1 cellular context compared by ENCODE assay signal in the genomic region with DNA sequence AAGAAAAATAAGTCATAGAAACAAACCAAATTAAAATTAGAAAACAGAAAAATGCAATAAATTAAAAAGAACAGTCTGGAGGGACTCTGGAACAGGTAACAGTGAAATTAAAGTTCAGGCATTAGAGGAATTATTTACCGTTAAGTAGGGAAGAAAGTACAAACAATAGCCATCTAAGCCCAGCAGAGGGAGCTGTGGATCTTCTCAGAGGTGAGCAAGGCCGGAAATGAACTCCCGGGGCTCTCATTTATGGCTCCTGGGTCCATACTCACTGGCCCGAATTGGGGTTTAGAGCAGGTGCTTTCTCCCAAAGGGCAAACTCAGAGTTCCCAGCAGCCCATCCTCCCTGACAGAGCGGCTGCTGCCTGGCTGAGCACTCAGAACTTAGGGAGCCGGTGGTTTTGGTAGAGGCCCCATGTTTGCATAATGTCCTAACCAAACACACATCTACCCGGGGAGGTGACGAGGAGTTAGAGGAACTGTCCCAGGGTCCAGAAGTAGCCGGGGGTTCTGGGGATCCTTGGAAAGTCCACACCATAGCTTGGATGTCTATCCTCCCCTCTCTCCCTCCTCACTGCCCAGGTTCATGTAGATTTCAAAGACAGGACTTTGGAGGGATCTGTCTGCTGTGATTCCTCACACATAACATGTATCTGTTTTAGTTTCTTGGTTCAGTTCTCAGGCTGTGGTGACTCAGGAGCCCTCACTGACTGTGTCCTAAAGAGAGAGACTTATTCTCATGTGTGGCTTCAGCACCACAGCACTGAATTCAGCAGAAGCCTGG.
TF ChIP-seq lines count a peak whose summit lies in the region.

No MANE protein-coding gene starts in this region.

TF ChIP-seq in K562, 482 proteins besides CTCF, POLR2A, EP300 and RAD21 (continued from another document and continues in another):
- TF ChIP-seq, protein P1, sequence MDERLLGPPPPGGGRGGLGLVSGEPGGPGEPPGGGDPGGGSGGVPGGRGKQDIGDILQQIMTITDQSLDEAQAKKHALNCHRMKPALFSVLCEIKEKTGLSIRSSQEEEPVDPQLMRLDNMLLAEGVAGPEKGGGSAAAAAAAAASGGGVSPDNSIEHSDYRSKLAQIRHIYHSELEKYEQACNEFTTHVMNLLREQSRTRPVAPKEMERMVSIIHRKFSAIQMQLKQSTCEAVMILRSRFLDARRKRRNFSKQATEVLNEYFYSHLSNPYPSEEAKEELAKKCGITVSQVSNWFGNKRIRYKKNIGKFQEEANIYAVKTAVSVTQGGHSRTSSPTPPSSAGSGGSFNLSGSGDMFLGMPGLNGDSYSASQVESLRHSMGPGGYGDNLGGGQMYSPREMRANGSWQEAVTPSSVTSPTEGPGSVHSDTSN (CRISPR knock-in tag; IDR thresholded peaks at IDR 0.05; ENCODE audit: low read depth): no peak
- TF ChIP-seq, protein P1 (tag; conservative IDR thresholded peaks at IDR 0.05; ENCODE audit: low read depth): no peak
- no peak for TF ChIP-seq POLR2AphosphoS2 (IDR thresholded peaks at IDR 0.05; ENCODE audit: low read length)
- no peak for TF ChIP-seq ZNF263 (CRISPR knock-in tag; IDR thresholded peaks at IDR 0.05; ENCODE audit: borderline replicate concordance)
- TF ChIP-seq ZNF561 (CRISPR knock-in tag; conservative IDR thresholded peaks at IDR 0.05): no peak
- no peak for TF ChIP-seq NCOA4 (IDR thresholded peaks at IDR 0.05; ENCODE audit: partially characterized antibody)
- TF ChIP-seq NFE2 (IDR thresholded peaks at IDR 0.05; ENCODE audit: low read depth): no peak
- no peak for TF ChIP-seq ZNF124 (CRISPR knock-in tag; IDR thresholded peaks at IDR 0.05)
- no peak for TF ChIP-seq DIDO1 (tag; IDR thresholded peaks at IDR 0.05; ENCODE audit: low read depth)
- no peak for TF ChIP-seq SUPT5H (IDR thresholded peaks at IDR 0.05)
- TF ChIP-seq SIX5 (IDR thresholded peaks at IDR 0.05; ENCODE audit: borderline replicate concordance in 1 of 2, insufficient read depth in 1 of 2, low read depth in 1 of 2, low read length in 2 of 2): no peak
- no peak for TF ChIP-seq CHCHD3 (CRISPR knock-in tag; IDR thresholded peaks at IDR 0.05)
- TF ChIP-seq, protein P2, sequence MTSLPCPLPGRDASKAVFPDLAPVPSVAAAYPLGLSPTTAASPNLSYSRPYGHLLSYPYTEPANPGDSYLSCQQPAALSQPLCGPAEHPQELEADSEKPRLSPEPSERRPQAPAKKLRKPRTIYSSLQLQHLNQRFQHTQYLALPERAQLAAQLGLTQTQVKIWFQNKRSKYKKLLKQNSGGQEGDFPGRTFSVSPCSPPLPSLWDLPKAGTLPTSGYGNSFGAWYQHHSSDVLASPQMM (CRISPR knock-in tag; IDR thresholded peaks at IDR 0.05): no peak
- TF ChIP-seq ZNF316 (IDR thresholded peaks at IDR 0.05): no peak
- no peak for TF ChIP-seq POLR3A (IDR thresholded peaks at IDR 0.05; ENCODE audit: borderline replicate concordance, extremely low read depth, insufficient read depth, insufficient read length)
- TF ChIP-seq RERE (CRISPR knock-in tag; IDR thresholded peaks at IDR 0.05; ENCODE audit: borderline replicate concordance): no peak
- no peak for TF ChIP-seq ZNF232 (CRISPR knock-in tag; IDR thresholded peaks at IDR 0.05)
- no peak for TF ChIP-seq ZNF311 (CRISPR knock-in tag; IDR thresholded peaks at IDR 0.05)
- TF ChIP-seq ARNT (IDR thresholded peaks at IDR 0.05): peak in 1 of 2 experiments; percentile 95; a peak in 2 of 4 replicates
- TF ChIP-seq CBX2 (IDR thresholded peaks at IDR 0.05; ENCODE audit: insufficient read depth, low read length, poor library complexity, severe bottlenecking): no peak
- no peak for TF ChIP-seq MTF1 (CRISPR knock-in tag; IDR thresholded peaks at IDR 0.05; ENCODE audit: borderline replicate concordance)
- TF ChIP-seq MTA2 (IDR thresholded peaks at IDR 0.05; ENCODE audit: low read depth): no peak
- 0 out of 2 replicates have a peak, but pooled peaks have one; percentile 7 for TF ChIP-seq IRF2 (CRISPR knock-in tag; IDR thresholded peaks at IDR 0.05)
- no peak for TF ChIP-seq BRF1 (IDR thresholded peaks at IDR 0.05; ENCODE audit: borderline replicate concordance, extremely low read depth, insufficient read length)
- no peak for TF ChIP-seq SMARCB1 (IDR thresholded peaks at IDR 0.05; ENCODE audit: insufficient read length, low read depth)
- TF ChIP-seq, protein P3, sequence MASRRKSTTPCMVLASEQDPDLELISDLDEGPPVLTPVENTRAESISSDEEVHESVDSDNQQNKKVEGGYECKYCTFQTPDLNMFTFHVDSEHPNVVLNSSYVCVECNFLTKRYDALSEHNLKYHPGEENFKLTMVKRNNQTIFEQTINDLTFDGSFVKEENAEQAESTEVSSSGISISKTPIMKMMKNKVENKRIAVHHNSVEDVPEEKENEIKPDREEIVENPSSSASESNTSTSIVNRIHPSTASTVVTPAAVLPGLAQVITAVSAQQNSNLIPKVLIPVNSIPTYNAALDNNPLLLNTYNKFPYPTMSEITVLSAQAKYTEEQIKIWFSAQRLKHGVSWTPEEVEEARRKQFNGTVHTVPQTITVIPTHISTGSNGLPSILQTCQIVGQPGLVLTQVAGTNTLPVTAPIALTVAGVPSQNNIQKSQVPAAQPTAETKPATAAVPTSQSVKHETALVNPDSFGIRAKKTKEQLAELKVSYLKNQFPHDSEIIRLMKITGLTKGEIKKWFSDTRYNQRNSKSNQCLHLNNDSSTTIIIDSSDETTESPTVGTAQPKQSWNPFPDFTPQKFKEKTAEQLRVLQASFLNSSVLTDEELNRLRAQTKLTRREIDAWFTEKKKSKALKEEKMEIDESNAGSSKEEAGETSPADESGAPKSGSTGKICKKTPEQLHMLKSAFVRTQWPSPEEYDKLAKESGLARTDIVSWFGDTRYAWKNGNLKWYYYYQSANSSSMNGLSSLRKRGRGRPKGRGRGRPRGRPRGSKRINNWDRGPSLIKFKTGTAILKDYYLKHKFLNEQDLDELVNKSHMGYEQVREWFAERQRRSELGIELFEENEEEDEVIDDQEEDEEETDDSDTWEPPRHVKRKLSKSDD (conservative IDR thresholded peaks at IDR 0.05; ENCODE audit: low read length): no peak
- no peak for TF ChIP-seq NCOR1 (IDR thresholded peaks at IDR 0.05)
- TF ChIP-seq ZNF318 (IDR thresholded peaks at IDR 0.05; ENCODE audit: borderline replicate concordance in 1 of 2, low read depth in 1 of 2): 0 out of 4 replicates have a peak, but pooled peaks of 1 of the 2 experiments have one; percentile 60
- TF ChIP-seq RBM22 (IDR thresholded peaks at IDR 0.05; ENCODE audit: low read depth, low read length, poor library complexity, severe bottlenecking): no peak
- TF ChIP-seq TEAD1 (CRISPR knock-in tag; IDR thresholded peaks at IDR 0.05): 0 out of 4 replicates have a peak, but pooled peaks of 1 of the 2 experiments have one; percentile 40
- TF ChIP-seq U2AF2 (optimal IDR thresholded peaks at IDR 0.05; ENCODE audit: low read depth, low read length): no peak
- TF ChIP-seq SNAPC5 (CRISPR knock-in tag; IDR thresholded peaks at IDR 0.05): no peak
- TF ChIP-seq STAG1 (CRISPR knock-in tag; IDR thresholded peaks at IDR 0.05; ENCODE audit: borderline replicate concordance): no peak; the same call in none of the 2 replicates
- TF ChIP-seq CBFA2T3 (IDR thresholded peaks at IDR 0.05): no peak
- TF ChIP-seq ZNF239 (CRISPR knock-in tag; IDR thresholded peaks at IDR 0.05): no peak
- no peak for TF ChIP-seq ZNF830 (CRISPR knock-in tag; IDR thresholded peaks at IDR 0.05)
- TF ChIP-seq SMARCC2 (IDR thresholded peaks at IDR 0.05; ENCODE audit: low read depth): no peak
- TF ChIP-seq FOXA1 (IDR thresholded peaks at IDR 0.05; ENCODE audit: borderline replicate concordance): no peak
- no peak for TF ChIP-seq HOXB6 (CRISPR knock-in tag; IDR thresholded peaks at IDR 0.05; ENCODE audit: borderline replicate concordance)
